In the genomic region with DNA sequence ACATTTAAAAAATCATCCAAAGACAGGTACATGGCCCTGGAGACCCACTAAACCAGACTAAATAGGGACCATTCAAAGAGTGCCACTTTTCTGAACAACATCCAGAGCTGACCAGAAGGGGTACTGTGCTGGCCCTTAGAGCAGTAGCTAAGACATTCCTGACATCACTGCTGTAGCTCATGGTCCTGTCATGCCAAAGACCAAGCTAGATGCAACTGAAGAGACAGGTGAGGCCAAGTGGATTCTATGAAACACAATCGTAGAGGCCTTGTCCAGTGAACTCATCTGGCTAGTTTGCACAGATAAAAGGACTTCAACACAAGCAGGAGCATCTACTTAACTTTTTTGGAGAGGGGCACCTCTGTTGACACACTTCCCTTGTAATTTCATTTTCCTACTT, we compare ENCODE assay signal across 1 cellular context.
TF ChIP-seq lines count a peak whose summit lies in the region.

No MANE protein-coding gene starts in this region.

TF ChIP-seq in HepG2, 621 proteins besides CTCF, POLR2A, EP300 and RAD21:
- TF ChIP-seq ZNF24 (IDR thresholded peaks at IDR 0.05) (no peak), MBNL3 (CRISPR knock-in tag; conservative IDR thresholded peaks at IDR 0.05) (no peak), MTF2 (CRISPR knock-in tag; IDR thresholded peaks at IDR 0.05; ENCODE audit: borderline replicate concordance) (no peak), RBM22 (optimal IDR thresholded peaks at IDR 0.05; ENCODE audit: low read length) (peak; percentile 40), WIZ (CRISPR knock-in tag; IDR thresholded peaks at IDR 0.05) (no peak), ZKSCAN5 (CRISPR knock-in tag; IDR thresholded peaks at IDR 0.05) (no peak), SIX4 (CRISPR knock-in tag; IDR thresholded peaks at IDR 0.05) (no peak)
- TF ChIP-seq, protein P1, sequence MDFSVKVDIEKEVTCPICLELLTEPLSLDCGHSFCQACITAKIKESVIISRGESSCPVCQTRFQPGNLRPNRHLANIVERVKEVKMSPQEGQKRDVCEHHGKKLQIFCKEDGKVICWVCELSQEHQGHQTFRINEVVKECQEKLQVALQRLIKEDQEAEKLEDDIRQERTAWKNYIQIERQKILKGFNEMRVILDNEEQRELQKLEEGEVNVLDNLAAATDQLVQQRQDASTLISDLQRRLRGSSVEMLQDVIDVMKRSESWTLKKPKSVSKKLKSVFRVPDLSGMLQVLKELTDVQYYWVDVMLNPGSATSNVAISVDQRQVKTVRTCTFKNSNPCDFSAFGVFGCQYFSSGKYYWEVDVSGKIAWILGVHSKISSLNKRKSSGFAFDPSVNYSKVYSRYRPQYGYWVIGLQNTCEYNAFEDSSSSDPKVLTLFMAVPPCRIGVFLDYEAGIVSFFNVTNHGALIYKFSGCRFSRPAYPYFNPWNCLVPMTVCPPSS (IDR thresholded peaks at IDR 0.05), result no peak
